Comparison of ENCODE assay signal across 10 cellular contexts in genomic region chr11:11987503-11988022, GRCh38. TPM values are rescaled to one million over a fixed set of nuclear protein-coding genes. Genes with fewer than 3 reads are reported as not detected.
DNase-seq lines count a peak whose midpoint lies in the region; ATAC-seq and TF ChIP-seq lines count a peak whose summit lies in the region.
"Had no signal": no experiment of that assay in that cellular context is flagged by ENCODE, and none has a peak within 500 bp of the region (broad histone marks: within the 10 kb centered on the region; RNA-seq: fewer than 3 reads in every experiment).

No MANE protein-coding gene starts in this region.

- no peaks in the 10 kb centered on the region for H3K9me3 Mint-ChIP-seq in nephron
- H3K9me3 Mint-ChIP-seq: IgD-negative memory B cell had no signal

- peak; percentile 75 for DNase-seq in Daoy (ENCODE audit: low read depth)
- DNase-seq in M059J (ENCODE audit: low read depth), result peak; percentile 86
- DNase-seq in choroid plexus epithelial cell (ENCODE audit: low read depth), result peak; percentile 67
- DNase-seq in activated CD4-positive, alpha-beta T cell treated with anti-CD3 and anti-CD28 coated beads, Interleukin-2, amount 50 U/mL, for 48 hours, result no peak
- no peak for DNase-seq in effector CD8-positive, alpha-beta T cell (lab: John Stamatoyannopoulos, UW)
- DNase-seq in NCI-H1417 treated with DMSO at 0.1 percent for 48 hours (lab: John Stamatoyannopoulos, UW), result no peak

- no peak overlapping the region for H3K4me3 Mint-ChIP-seq in nephron
- H3K4me3 Mint-ChIP-seq: IgD-negative memory B cell had no signal

- H3K4me3 ChIP-seq in choroid plexus epithelial cell (ENCODE audit: low read depth, low read length), result no peak overlapping the region

- ATAC-seq in HG02884 (IDR thresholded peaks at IDR 0.05; ENCODE audit: unreplicated experiment), result no peak

- H3K36me3 Mint-ChIP-seq in nephron (ENCODE audit: low read depth), result peaks cover 11% of the 10 kb centered on the region

- H3K27me3 Mint-ChIP-seq in nephron (ENCODE audit: low read depth), result peaks cover under 1% of the 10 kb centered on the region
- H3K27me3 Mint-ChIP-seq: IgD-negative memory B cell had no signal

- peaks cover 6% of the 10 kb centered on the region for H3K4me1 Mint-ChIP-seq in nephron
- H3K4me1 Mint-ChIP-seq: IgD-negative memory B cell had no signal

- H3K27ac Mint-ChIP-seq in nephron, result peak overlapping the region in 1 of 3 experiments; percentile 31
- H3K27ac Mint-ChIP-seq: IgD-negative memory B cell had no signal

- TF ChIP-seq CTCF in choroid plexus epithelial cell (conservative IDR thresholded peaks at IDR 0.05; ENCODE audit: low read depth, low read length) (peak; percentile 53), nephron (IDR thresholded peaks at IDR 0.05; ENCODE audit: unreplicated experiment in 3 of 3) (peak in 2 of 3 experiments; percentile 23 to 33)

RNA-seq across cellular contexts. Expression of gene DKK3, which starts 20.9 kb away (rescaled TPM):
- total RNA-seq in Daoy (2014; rRNA removed; shearing (Covaris generic)), result 44.6 and 46.5 TPM in 2 replicates
- total RNA-seq in M059J (2014; rRNA removed; shearing (Covaris generic)), result 967 and 1,045 TPM in 2 replicates
- total RNA-seq: T-helper 2 cell treated with Interferon-gamma antibody and Interleukin-4, amounts not matched to agents 100 ng/mL and 5 ng/mL, for 36 hours had no signal

Comparison
In these comparisons a context has a peak if more than half of its experiments do, and no peak if none do; other contexts are left out.
1. DNase-seq: peak in Daoy (single experiment), M059J (single experiment) and choroid plexus epithelial cell (single experiment); none in activated CD4-positive, alpha-beta T cell treated with anti-CD3 and anti-CD28 coated beads, Interleukin-2, amount 50 U/mL, for 48 hours (0 of 2), effector CD8-positive, alpha-beta T cell (single experiment) and NCI-H1417 treated with DMSO at 0.1 percent for 48 hours (single experiment).
2. RNA of gene DKK3, which starts 20.9 kb away (total RNA-seq): 967 to 1,045 TPM in M059J; 44.6 to 46.5 TPM in Daoy; every median in the first group is over 10 times any median in the second.